27 cellular contexts compared by ENCODE assay signal in the genomic region with DNA sequence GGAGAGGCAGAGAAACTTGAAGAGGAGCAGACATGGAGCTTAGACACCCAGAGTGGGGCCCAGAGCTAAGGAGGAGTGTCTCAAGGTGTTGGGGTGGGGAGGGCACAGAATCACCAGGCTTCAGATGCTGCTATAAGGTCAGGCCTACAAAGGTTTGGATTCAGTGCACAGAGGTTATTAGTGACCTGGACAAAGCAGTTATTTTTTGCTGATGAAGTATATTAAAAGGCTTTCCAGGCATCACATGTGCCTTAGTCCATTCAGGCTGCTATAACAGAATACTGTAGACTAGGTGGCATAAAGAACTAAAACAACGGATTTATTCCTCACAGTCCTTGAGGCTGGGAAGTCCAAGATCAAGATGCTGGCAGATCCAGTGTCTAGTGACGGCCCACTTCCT.
"Had no signal": no experiment of that assay in that cellular context is flagged by ENCODE, and none has a peak within 500 bp of the region (broad histone marks: within the 10 kb centered on the region; RNA-seq: fewer than 3 reads in every experiment).

No MANE protein-coding gene starts in this region.

- H3K4me2 ChIP-seq: KMS-11 had no signal

- H3K27ac ChIP-seq: breast epithelium, KMS-11, SK-N-MC, VCaP had no signal

- H3K27me3 ChIP-seq: breast epithelium, MG63 had no signal

- H3K4me3 ChIP-seq: breast epithelium, MG63, SK-N-MC had no signal

- H3K36me3 ChIP-seq: breast epithelium, MG63 had no signal

- H3K4me3 Mint-ChIP-seq: activated naive CD4-positive, alpha-beta T cell treated with anti-CD3 and anti-CD28 coated beads for 36 hours; activated T-cell treated with anti-CD3 and anti-CD28 coated beads, Interleukin-2, amount 50 U/mL, for 24 hours; activated T-helper 1 cell treated with anti-CD3 and anti-CD28 coated beads, Interleukin-12 subunit alpha, Interleukin-12 subunit beta, Interleukin-2, Interleukin-4 antibody, amounts not matched to agents 30 ng/mL and 10 ng/mL and 1 ng/mL, durations not matched to agents 14 hours and 24 hours and 36 hours; central memory CD8-positive, alpha-beta T cell had no signal

- ATAC-seq: Panc1, Right ventricle myocardium inferior had no signal

- H3K9me3 ChIP-seq: breast epithelium, MG63 had no signal

- DNase-seq: activated CD4-positive, alpha-beta T cell treated with anti-CD3 and anti-CD28 coated beads for 4 hours; activated CD4-positive, alpha-beta T cell treated with anti-CD3 and anti-CD28 coated beads, Interleukin-2, amount 50 U/mL, for 4 hours; activated CD4-positive, CD25-positive, alpha-beta regulatory T cell; activated effector memory CD4-positive, alpha-beta T cell treated with anti-CD3 and anti-CD28 coated beads, Interleukin-2, amount 50 U/mL, for 16 hours; activated naive CD4-positive, alpha-beta T cell treated with anti-CD3 and anti-CD28 coated beads for 36 hours; activated T-cell treated with anti-CD3 and anti-CD28 coated beads, Interleukin-2, amount 50 U/mL, for 24 hours; aorta; IMR-90; MG63; MV-4-11; NCI-H1092 treated with DMSO at 0.1 percent for 48 hours; NCI-H1417 treated with DMSO at 0.1 percent for 48 hours; NCI-H1694; NCI-H2029 treated with DMSO at 0.1 percent for 48 hours; NCI-H69; NK-92 treated with Interleukin-12 subunit alpha and Interleukin-12 subunit beta, amount 100 ng/mL, for 24 hours; OCI-M1; RPMI8226; T-helper 1 cell had no signal

- H3K27ac Mint-ChIP-seq: activated naive CD4-positive, alpha-beta T cell treated with anti-CD3 and anti-CD28 coated beads for 36 hours; activated T-cell treated with anti-CD3 and anti-CD28 coated beads, Interleukin-2, amount 50 U/mL, for 24 hours; activated T-helper 1 cell treated with anti-CD3 and anti-CD28 coated beads, Interleukin-12 subunit alpha, Interleukin-12 subunit beta, Interleukin-2, Interleukin-4 antibody, amounts not matched to agents 30 ng/mL and 10 ng/mL and 1 ng/mL, durations not matched to agents 14 hours and 24 hours and 36 hours had no signal

- H3K27me3 Mint-ChIP-seq: activated T-cell treated with anti-CD3 and anti-CD28 coated beads, Interleukin-2, amount 50 U/mL, for 24 hours; central memory CD8-positive, alpha-beta T cell had no signal

- H3K9me3 Mint-ChIP-seq: activated naive CD4-positive, alpha-beta T cell treated with anti-CD3 and anti-CD28 coated beads for 36 hours; activated T-cell treated with anti-CD3 and anti-CD28 coated beads, Interleukin-2, amount 50 U/mL, for 24 hours; activated T-helper 1 cell treated with anti-CD3 and anti-CD28 coated beads, Interleukin-12 subunit alpha, Interleukin-12 subunit beta, Interleukin-2, Interleukin-4 antibody, amounts not matched to agents 30 ng/mL and 10 ng/mL and 1 ng/mL, durations not matched to agents 14 hours and 24 hours and 36 hours; central memory CD8-positive, alpha-beta T cell had no signal

- H3K9ac ChIP-seq: KMS-11 had no signal
